Comparison of ENCODE assay signal across 31 cellular contexts in the genomic region with DNA sequence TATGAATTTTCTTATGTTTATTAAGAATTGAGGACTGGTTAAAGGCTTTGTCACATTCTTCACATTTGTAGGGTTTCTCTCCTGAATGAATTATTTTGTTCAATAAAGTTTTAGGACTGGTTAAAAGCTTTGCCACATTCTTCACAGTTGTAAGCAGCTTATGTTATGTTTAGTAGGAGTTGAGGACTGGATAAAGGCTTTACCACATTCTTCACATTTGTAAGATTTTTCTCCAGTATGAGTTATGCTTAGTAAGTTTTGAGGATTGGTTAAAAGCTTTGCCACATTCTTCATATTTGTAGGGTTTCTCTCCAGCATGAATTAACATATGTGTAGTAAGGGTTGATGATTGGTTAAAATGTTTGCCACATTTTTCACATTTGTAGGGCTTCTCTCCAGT.
DNase-seq lines count a peak whose midpoint lies in the region; ATAC-seq and TF ChIP-seq lines count a peak whose summit lies in the region.
"Had no signal": no experiment of that assay in that cellular context is flagged by ENCODE, and none has a peak within 500 bp of the region (broad histone marks: within the 10 kb centered on the region; RNA-seq: fewer than 3 reads in every experiment).

No MANE protein-coding gene starts in this region.

- TF ChIP-seq RAD21 in IMR-90 (IDR thresholded peaks at IDR 0.05; ENCODE audit: low read length) = no peak

- no peak overlapping the region for H3K18ac ChIP-seq in IMR-90 (ENCODE audit: low read depth, low read length)

- H3K79me1 ChIP-seq in IMR-90 (ENCODE audit: low read depth in 1 of 2, low read length in 2 of 2) = no peaks in the 10 kb centered on the region

- no peak overlapping the region for H3K14ac ChIP-seq in IMR-90 (replicated peaks; ENCODE audit: low read depth, low read length)

- POLR2A ChIA-PET in IMR-90 (lab: Charles Lee; ENCODE audit: unreplicated experiment) = no interaction called here

- no peaks in the 10 kb centered on the region for H3K79me2 ChIP-seq in neural progenitor cell (ENCODE audit: low read depth)

- TF ChIP-seq POLR2A in IMR-90 (IDR thresholded peaks at IDR 0.05; ENCODE audit: low read depth, low read length) = no peak

- H3K4ac ChIP-seq in IMR-90 (ENCODE audit: low read depth, low read length) = no peak overlapping the region

- no peak overlapping the region for H2AK9ac ChIP-seq in IMR-90 (replicated peaks; ENCODE audit: low read depth, low read length, poor library complexity)

- no peak overlapping the region for H2BK120ac ChIP-seq in IMR-90 (ENCODE audit: low read depth, low read length)

- H4K20me1 ChIP-seq in IMR-90 (ENCODE audit: insufficient read depth, low read length) = no peaks in the 10 kb centered on the region
- no peaks in the 10 kb centered on the region for H4K20me1 ChIP-seq in neural progenitor cell (ENCODE audit: low read depth)
- H4K20me1 ChIP-seq: BLaER1 had no signal

- no peak overlapping the region for H3K23ac ChIP-seq in IMR-90 (ENCODE audit: low read depth, low read length)

- peak; percentile 60 for ATAC-seq in IMR-90 (ENCODE audit: low read depth)
- no peak for ATAC-seq in GM21737 (IDR thresholded peaks at IDR 0.05; ENCODE audit: unreplicated experiment)
- ATAC-seq: gastroesophageal sphincter; stimulated activated effector memory CD8-positive, alpha-beta T cell treated with anti-CD3 and anti-CD28 coated beads, Interleukin-12 subunit alpha, Interleukin-12 subunit beta, amount 100 ng/mL, for 72 hours had no signal

- H3K27me3 Mint-ChIP-seq in endodermal cell (ENCODE audit: insufficient read depth) = peaks cover 1% of the 10 kb centered on the region
- no peaks in the 10 kb centered on the region for H3K27me3 Mint-ChIP-seq in neural progenitor cell (ENCODE audit: insufficient read depth, low read depth)
- H3K27me3 Mint-ChIP-seq: activated B cell treated with CpG ODN at 0.5 μM for 24 hours, brain had no signal

- H3K36me3 ChIP-seq in IMR-90 (ENCODE audit: control insufficient read depth, insufficient read depth, low read length) (no peaks in the 10 kb centered on the region), endodermal cell (ENCODE audit: control insufficient read depth, insufficient read depth, low read length) (no peaks in the 10 kb centered on the region), neural progenitor cell (no peaks in the 10 kb centered on the region)
- H3K36me3 ChIP-seq: BLaER1, colonic mucosa, esophagus squamous epithelium, gastroesophageal sphincter, MG63 had no signal

- dilution Hi-C loops in IMR-90 (cut with HindIII; ENCODE audit: low sequenced_read_pairs, unreplicated experiment) = no loop called here

- H3K9ac ChIP-seq in IMR-90 (ENCODE audit: low read depth, low read length) (no peak overlapping the region), endodermal cell (ENCODE audit: extremely low read depth, low read length, poor library complexity, severe bottlenecking) (no peak overlapping the region), neural progenitor cell (no peak overlapping the region)
- H3K9ac ChIP-seq: BLaER1 had no signal

- peak; percentile 46 for DNase-seq in ELR (ENCODE audit: low read depth)
- no peak for DNase-seq in IMR-90
- no peak for DNase-seq in endodermal cell
- no peak for DNase-seq in neural progenitor cell (ENCODE audit: low spot score)
- no peak for DNase-seq in amniotic stem cell (lab: John Stamatoyannopoulos, UW)
- no peak for DNase-seq in NCI-H510A treated with DMSO at 0.1 percent for 48 hours (lab: John Stamatoyannopoulos, UW)
- no peak for DNase-seq in NCI-H345 treated with DMSO at 0.1 percent for 48 hours (lab: John Stamatoyannopoulos, UW; ENCODE audit: unreplicated experiment)
- DNase-seq: ACHN; activated B cell treated with CpG ODN at 0.5 μM for 24 hours; activated CD4-positive, alpha-beta T cell treated with anti-CD3 and anti-CD28 coated beads, Interleukin-2, amount 50 U/mL, for 48 hours; activated CD8-positive, alpha-beta memory T cell treated with anti-CD3 and anti-CD28 coated beads, Interleukin-2, amount 50 U/mL, for 48 hours; activated effector memory CD4-positive, alpha-beta T cell treated with Interleukin-2 at 50 U/mL for 16 hours; colonic mucosa; COR-L47; esophagus squamous epithelium; HCEC 1CT; hypothalamus; MG63; NCI-H1417; NCI-H2081; NK-92 treated with Interleukin-12 subunit alpha and Interleukin-12 subunit beta, amount 100 ng/mL, for 24 hours; PC-9; Right ventricle myocardium superior; small intestine had no signal

- H4K91ac ChIP-seq in IMR-90 (ENCODE audit: insufficient read depth, low read depth, low read length) = no peak overlapping the region

- H3K4me2 ChIP-seq in IMR-90 (ENCODE audit: low read depth, low read length) (no peak overlapping the region), neural progenitor cell (no peak overlapping the region)
- H3K4me2 ChIP-seq: BLaER1, PC-9 had no signal

- H2BK20ac ChIP-seq in IMR-90 (ENCODE audit: low read depth, low read length) = no peak overlapping the region

- H3K4me1 Mint-ChIP-seq in endodermal cell (no peaks in the 10 kb centered on the region), neural progenitor cell (no peaks in the 10 kb centered on the region)
- H3K4me1 Mint-ChIP-seq: activated B cell treated with CpG ODN at 0.5 μM for 24 hours; brain; stimulated activated effector memory CD8-positive, alpha-beta T cell treated with anti-CD3 and anti-CD28 coated beads, Interleukin-12 subunit alpha, Interleukin-12 subunit beta, amount 100 ng/mL, for 72 hours had no signal

- H2BK5ac ChIP-seq in IMR-90 (ENCODE audit: low read depth, low read length, poor library complexity, severe bottlenecking) = no peak overlapping the region

- H3K9me3 Mint-ChIP-seq in endodermal cell (peaks cover 16% of the 10 kb centered on the region), neural progenitor cell (peaks cover 11% of the 10 kb centered on the region)
- H3K9me3 Mint-ChIP-seq: activated B cell treated with CpG ODN at 0.5 μM for 24 hours; stimulated activated effector memory CD8-positive, alpha-beta T cell treated with anti-CD3 and anti-CD28 coated beads, Interleukin-12 subunit alpha, Interleukin-12 subunit beta, amount 100 ng/mL, for 72 hours had no signal

- no peak overlapping the region for H2AFZ ChIP-seq in IMR-90 (replicated peaks; ENCODE audit: low read length, poor library complexity)
- no peak overlapping the region for H2AFZ ChIP-seq in neural progenitor cell (replicated peaks)
- H2AFZ ChIP-seq: PC-9 had no signal

- TF ChIP-seq CTCF in IMR-90 (conservative IDR thresholded peaks at IDR 0.05; ENCODE audit: low read depth, low read length) (no peak), endodermal cell (conservative IDR thresholded peaks at IDR 0.05) (no peak), neural progenitor cell (IDR thresholded peaks at IDR 0.05) (no peak)

- H3K27ac Mint-ChIP-seq in endodermal cell (peak overlapping the region; percentile 50), neural progenitor cell (no peak overlapping the region)
- H3K27ac Mint-ChIP-seq: activated B cell treated with CpG ODN at 0.5 μM for 24 hours; stimulated activated effector memory CD8-positive, alpha-beta T cell treated with anti-CD3 and anti-CD28 coated beads, Interleukin-12 subunit alpha, Interleukin-12 subunit beta, amount 100 ng/mL, for 72 hours had no signal

- H4K5ac ChIP-seq in IMR-90 (ENCODE audit: low read depth, low read length) = no peak overlapping the region

- no peaks in the 10 kb centered on the region for H3K4me1 ChIP-seq in IMR-90 (ENCODE audit: control insufficient read depth, insufficient read depth, low read length)
- no peaks in the 10 kb centered on the region for H3K4me1 ChIP-seq in endodermal cell (ENCODE audit: control insufficient read depth, insufficient read depth, low read length)
- peaks cover 4% of the 10 kb centered on the region for H3K4me1 ChIP-seq in neural progenitor cell
- H3K4me1 ChIP-seq: BLaER1, colonic mucosa, esophagus squamous epithelium, gastroesophageal sphincter had no signal

- H3K27me3 ChIP-seq in IMR-90 (ENCODE audit: control insufficient read depth, insufficient read depth, low read length) (no peaks in the 10 kb centered on the region), endodermal cell (ENCODE audit: control insufficient read depth, insufficient read depth, low read length, poor library complexity, severe bottlenecking) (no peaks in the 10 kb centered on the region), neural progenitor cell (no peaks in the 10 kb centered on the region)
- H3K27me3 ChIP-seq: BLaER1, colonic mucosa, esophagus squamous epithelium, MG63 had no signal

- H3K9me1 ChIP-seq in IMR-90 (ENCODE audit: insufficient read depth, low read length) = no peaks in the 10 kb centered on the region

- in situ Hi-C loops in IMR-90 (cut with MboI; ENCODE audit: low sequenced_read_pairs) = no loop called here

- H3K4me3 ChIP-seq in IMR-90 (ENCODE audit: insufficient read depth, low read depth, low read length) = no peak overlapping the region
- H3K4me3 ChIP-seq in endodermal cell (ENCODE audit: low read length) = no peak overlapping the region
- H3K4me3 ChIP-seq in neural progenitor cell = no peak overlapping the region
- H3K4me3 ChIP-seq: BLaER1, colonic mucosa, esophagus squamous epithelium, gastroesophageal sphincter, lung, MG63, PC-9 had no signal

- intact Hi-C loops in IMR-90 (cut with micrococcal nuclease) = no loop called here

- H3K27ac ChIP-seq in IMR-90 (ENCODE audit: insufficient read depth, low read length) = no peak overlapping the region
- peak overlapping the region; percentile 1 for H3K27ac ChIP-seq in endodermal cell (ENCODE audit: low read depth, low read length)
- H3K27ac ChIP-seq in neural progenitor cell = peak overlapping the region; percentile 53
- H3K27ac ChIP-seq: BLaER1, colonic mucosa, esophagus squamous epithelium, gastroesophageal sphincter, HL-60, PC-9 had no signal

- no peak overlapping the region for H3K56ac ChIP-seq in IMR-90 (ENCODE audit: extremely low read depth, insufficient read depth, low read length)

- no TSS peak for BruUV-seq in IMR-90 (replicated peaks; lab: Mats Ljungman, UMichigan)

- H2AK5ac ChIP-seq in IMR-90 (ENCODE audit: low read depth, low read length) = no peak overlapping the region

- no peak overlapping the region for H2BK15ac ChIP-seq in IMR-90 (ENCODE audit: low read depth, low read length)

- H3K4me3 Mint-ChIP-seq in endodermal cell (no peak overlapping the region), neural progenitor cell (no peak overlapping the region)
- H3K4me3 Mint-ChIP-seq: activated B cell treated with CpG ODN at 0.5 μM for 24 hours; brain; stimulated activated effector memory CD8-positive, alpha-beta T cell treated with anti-CD3 and anti-CD28 coated beads, Interleukin-12 subunit alpha, Interleukin-12 subunit beta, amount 100 ng/mL, for 72 hours had no signal

- CTCF ChIA-PET in IMR-90 (lab: Yijun Ruan, JAX) = no interaction called here

- H3K9me3 ChIP-seq in IMR-90 (ENCODE audit: control insufficient read depth, insufficient read depth, low read length) = peaks cover 3% of the 10 kb centered on the region; the same call in 1 of the 2 replicates
- H3K9me3 ChIP-seq in endodermal cell (ENCODE audit: control insufficient read depth, low read length) = peaks cover 7% of the 10 kb centered on the region
- H3K9me3 ChIP-seq in neural progenitor cell (ENCODE audit: low read depth) = no peaks in the 10 kb centered on the region
- H3K9me3 ChIP-seq: colonic mucosa, esophagus squamous epithelium, gastroesophageal sphincter, MG63 had no signal

- no peaks in the 10 kb centered on the region for H3F3A ChIP-seq in neural progenitor cell (ENCODE audit: low read depth)

- H3K36me3 Mint-ChIP-seq in endodermal cell (ENCODE audit: low read depth) = no peaks in the 10 kb centered on the region
- no peaks in the 10 kb centered on the region for H3K36me3 Mint-ChIP-seq in neural progenitor cell
- H3K36me3 Mint-ChIP-seq: brain; stimulated activated effector memory CD8-positive, alpha-beta T cell treated with anti-CD3 and anti-CD28 coated beads, Interleukin-12 subunit alpha, Interleukin-12 subunit beta, amount 100 ng/mL, for 72 hours had no signal

- H4K8ac ChIP-seq in IMR-90 (ENCODE audit: low read depth in 2 of 2, low read length in 2 of 2) = no peak overlapping the region
